26 cellular contexts compared by ENCODE assay signal in the genomic region with DNA sequence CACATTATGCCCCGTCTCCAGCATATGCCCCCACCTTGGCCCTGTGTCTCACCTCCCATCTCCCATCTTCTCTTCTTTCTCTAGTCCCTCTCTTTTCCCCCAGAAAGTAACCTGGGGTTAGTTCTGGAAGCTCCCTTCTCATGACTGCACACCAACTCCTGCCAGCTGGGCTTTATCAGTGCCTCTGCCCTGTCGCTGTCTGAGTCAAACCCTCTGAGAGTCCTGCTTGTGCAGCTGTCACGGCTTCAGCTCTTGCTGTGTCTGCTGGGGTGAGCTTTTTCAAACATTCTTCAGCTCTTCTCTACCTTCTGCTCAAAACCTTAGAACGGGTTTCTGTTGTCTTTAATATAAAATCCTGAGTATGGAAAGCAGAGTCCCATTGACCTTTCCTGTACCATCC.
"Had no signal": no experiment of that assay in that cellular context is flagged by ENCODE, and none has a peak within 500 bp of the region (broad histone marks: within the 10 kb centered on the region; RNA-seq: fewer than 3 reads in every experiment).

No MANE protein-coding gene starts in this region.

- H3K36me3 ChIP-seq: left ventricle myocardium inferior, pancreas, right atrium auricular region, right lobe of liver, stomach, thyroid gland, transverse colon, upper lobe of left lung, vagina had no signal

- H3K4me1 ChIP-seq: left ventricle myocardium inferior, pancreas, right atrium auricular region, right lobe of liver, stomach, testis, thyroid gland, upper lobe of left lung, vagina had no signal

- DNase-seq: hypothalamus; immature natural killer cell; kidney; left colon; left ventricle myocardium inferior; mesendoderm; naive B cell; nucleus accumbens; pancreas; posterior cingulate gyrus; right lobe of liver; stimulated activated CD4-positive, alpha-beta T cell treated with anti-CD3 and anti-CD28 coated beads, Interleukin-12 subunit alpha, Interleukin-12 subunit beta, amount 100 ng/mL, for 4 hours; stimulated activated CD4-positive, alpha-beta T cell treated with anti-CD3 and anti-CD28 coated beads, Interleukin-15, amount 100 ng/mL, for 24 hours; stimulated activated CD4-positive, alpha-beta T cell treated with anti-CD3 and anti-CD28 coated beads, Interleukin-2, amount 100 ng/mL, for 24 hours; stimulated activated CD4-positive, alpha-beta T cell treated with anti-CD3 and anti-CD28 coated beads, Interleukin-4, amount 100 ng/mL, for 1 hour; stimulated activated naive B cell treated with anti-CD40 and anti-IgM and Interleukin-4, amounts not matched to agents 10 μg/mL and 1 μg/mL and 100 μg/mL, for 72 hours; stimulated activated naive CD8-positive, alpha-beta T cell treated with anti-CD3 and anti-CD28 coated beads, Interleukin-15, Interleukin-2, amounts not matched to agents 100 U/mL and 50 U/mL, for 24 hours; stomach; testis; thyroid gland; transverse colon; upper lobe of left lung had no signal

- H3K4me2 ChIP-seq: smooth muscle cell had no signal

- ATAC-seq: left colon; pancreas; right lobe of liver; stimulated activated naive B cell treated with anti-CD40 and anti-IgM and Interleukin-4, amounts not matched to agents 10 μg/mL and 1 μg/mL and 100 μg/mL, for 72 hours; stimulated activated naive CD8-positive, alpha-beta T cell treated with anti-CD3 and anti-CD28 coated beads, Interleukin-15, Interleukin-2, amounts not matched to agents 100 U/mL and 50 U/mL, for 24 hours had no signal

- H3K4me3 ChIP-seq: left ventricle myocardium inferior, lung, pancreas, right atrium auricular region, right lobe of liver, smooth muscle cell, stomach, testis, thyroid gland, transverse colon, upper lobe of left lung, vagina had no signal

- H3K9me3 ChIP-seq: pancreas, right lobe of liver, stomach, testis, thyroid gland, transverse colon, upper lobe of left lung, vagina had no signal

- H3K27ac ChIP-seq: left ventricle myocardium inferior, pancreas, right atrium auricular region, right lobe of liver, stomach, testis, thyroid gland, transverse colon, upper lobe of left lung, vagina had no signal

- H3K27me3 ChIP-seq: pancreas, right atrium auricular region, right lobe of liver, testis, thyroid gland, upper lobe of left lung, vagina had no signal
